Comparison of ENCODE assay signal across 8 cellular contexts in the genomic region with DNA sequence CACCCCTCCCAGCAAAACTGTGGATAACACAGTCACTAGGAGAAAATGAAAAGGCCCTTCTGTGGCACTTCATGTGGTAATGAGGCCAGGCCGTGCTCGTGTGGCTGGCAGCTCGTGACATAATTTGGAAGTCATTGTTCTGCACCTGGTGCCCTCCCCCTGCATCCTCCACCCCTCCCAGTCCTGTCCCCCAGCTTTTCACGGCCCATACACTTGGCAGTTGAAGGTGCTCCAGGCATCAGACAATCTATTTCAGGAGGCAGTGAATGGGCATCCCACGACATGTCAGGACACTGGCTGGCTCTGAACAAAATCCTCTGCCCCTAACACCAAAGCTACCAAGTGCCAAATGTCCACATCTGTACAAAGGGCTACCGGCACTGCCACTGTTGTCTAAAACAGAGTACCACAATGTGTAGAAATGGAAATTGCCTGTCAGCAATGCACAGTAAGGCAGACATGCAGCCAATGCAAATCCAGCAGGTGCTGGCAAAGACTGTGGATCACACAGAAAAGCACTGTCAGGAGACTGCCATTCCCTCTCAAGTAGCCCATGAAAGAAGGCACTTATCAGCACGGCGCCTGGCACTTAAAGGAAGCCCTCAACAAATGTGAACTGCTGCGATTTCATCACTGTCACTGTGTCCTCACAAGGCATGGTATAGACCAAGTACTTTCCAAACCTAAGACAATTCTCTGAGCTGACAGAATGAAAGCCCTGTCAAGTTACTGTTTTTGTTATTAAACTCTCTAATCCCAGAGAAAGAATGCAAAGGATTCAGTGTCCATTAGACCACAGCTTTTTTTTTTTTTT. TPM values are rescaled to one million over a fixed set of nuclear protein-coding genes. Genes with fewer than 3 reads are reported as not detected.
A peak's percentile ranks its signal among the peaks of the same experiment; 100 is the strongest.
DNase-seq lines count a peak whose midpoint lies in the region; ATAC-seq and FAIRE-seq lines count a peak whose summit lies in the region.

No MANE protein-coding gene starts in this region.

- WGBS in small intestine, 3 donors, result 41 to 62% (median 56%) methylated on average over 9 of the region's 9 CpGs

- H3K27me3 ChIP-seq in iPS-20b (ENCODE audit: insufficient read depth, low read length) (no peaks in the 10 kb centered on the region), small intestine (ENCODE audit: control insufficient read depth in 2 of 2, insufficient read depth in 2 of 2, low read length in 2 of 2) (no peaks in the 10 kb centered on the region)

- H3K4me1 ChIP-seq in iPS-20b (ENCODE audit: insufficient read depth, low read length) (peaks cover 37% of the 10 kb centered on the region), small intestine (ENCODE audit: control insufficient read depth in 2 of 2, insufficient read depth in 1 of 2, low read depth in 1 of 2, low read length in 1 of 2) (peaks cover 0 to 12% of the 10 kb centered on the region in 2 donors)

- H3K9me3 ChIP-seq in iPS-20b (ENCODE audit: insufficient read depth, low read depth, low read length) (no peaks in the 10 kb centered on the region), small intestine (ENCODE audit: control insufficient read depth, low read depth) (no peaks in the 10 kb centered on the region)

- H3K36me3 ChIP-seq in iPS-20b (ENCODE audit: insufficient read depth, low read depth, low read length) (peaks cover 23% of the 10 kb centered on the region), small intestine (ENCODE audit: control insufficient read depth in 2 of 2, insufficient read depth in 2 of 2, low read length in 2 of 2) (no peaks in the 10 kb centered on the region)

- peak; percentile 16 for ATAC-seq in HG02759 (IDR thresholded peaks at IDR 0.05; ENCODE audit: unreplicated experiment)

- H3K4me3 ChIP-seq in iPS-20b (ENCODE audit: low read length) (no peak overlapping the region), small intestine (ENCODE audit: low read depth in 1 of 2, low read length in 2 of 2) (no peak overlapping the region)

- H3K9ac ChIP-seq in iPS-20b (ENCODE audit: low read depth, low read length), result peak overlapping the region; percentile 89; the same call in 1 of the 2 replicates

- peak overlapping the region; percentile 98 for H3K27ac ChIP-seq in iPS-20b (ENCODE audit: low read length)
- H3K27ac ChIP-seq in small intestine (ENCODE audit: low read depth in 1 of 2, low read length in 1 of 2), result peak overlapping the region; percentile 44 to 90

- DNase-seq in EL, result peak; percentile 46
- peak; percentile 72 for DNase-seq in NCI-H446 treated with DMSO at 0.1 percent for 48 hours (lab: John Stamatoyannopoulos, UW)
- peak in 50 of 56 donors; percentile 3 to 99 (median 78) for DNase-seq in amygdala (lab: John Stamatoyannopoulos, UW)
- no peak for DNase-seq in small intestine
- no peak for DNase-seq in activated CD4-positive, alpha-beta T cell treated with anti-CD3 and anti-CD28 coated beads for 48 hours
- no peak for DNase-seq in RCC 7860 (ENCODE audit: low spot score)

- no peak for FAIRE-seq in small intestine (lab: Jason Lieb, UNC)
- FAIRE-seq in RCC 7860 (lab: Jason Lieb, UNC), result no peak

RNA-seq across cellular contexts. Expression of a gene that starts 39.1 kb away (rescaled TPM):
- 10 to 100 TPM; 22.2 to 36.7 (median 29.3) TPM for polyA plus RNA-seq in small intestine

RNA-seq across cellular contexts. Expression of a gene that starts 58.5 kb away (rescaled TPM):
- polyA plus RNA-seq in small intestine, result 1 to 10 TPM; 1.1 to 7.2 (median 2.4) TPM

Comparison
In these comparisons a context has a peak if more than half of its experiments do, and no peak if none do; other contexts are left out.
1. DNase-seq: peak in EL (single experiment), NCI-H446 treated with DMSO at 0.1 percent for 48 hours (single experiment) and amygdala (50 of 56); none in small intestine (single experiment), activated CD4-positive, alpha-beta T cell treated with anti-CD3 and anti-CD28 coated beads for 48 hours (single experiment) and RCC 7860 (single experiment).